9 cellular contexts compared by ENCODE assay signal in genomic region chr9:134358026-134358967, GRCh38. TPM values are rescaled to one million over a fixed set of nuclear protein-coding genes. Genes with fewer than 3 reads are reported as not detected.
A peak's percentile ranks its signal among the peaks of the same experiment; 100 is the strongest.
DNase-seq lines count a peak whose midpoint lies in the region; ATAC-seq lines count a peak whose summit lies in the region.
"Had no signal": no experiment of that assay in that cellular context is flagged by ENCODE, and none has a peak within 500 bp of the region (broad histone marks: within the 10 kb centered on the region; RNA-seq: fewer than 3 reads in every experiment).

No MANE protein-coding gene starts in this region.

- H3K4me3 ChIP-seq in SK-N-MC (no peak overlapping the region), subcutaneous abdominal adipose tissue (ENCODE audit: low read depth in 1 of 5, low read length in 5 of 5) (no peak overlapping the region)
- H3K4me3 ChIP-seq: left lung had no signal

- H3K4me1 ChIP-seq in subcutaneous abdominal adipose tissue (ENCODE audit: control insufficient read depth in 5 of 5, insufficient read depth in 5 of 5, low read length in 5 of 5), result peaks cover 0 to 99% (median 91%) of the 10 kb centered on the region in 5 donors

- no peaks in the 10 kb centered on the region for H3K9me3 ChIP-seq in SK-N-MC (ENCODE audit: low read depth, low read length)
- no peaks in the 10 kb centered on the region for H3K9me3 ChIP-seq in subcutaneous abdominal adipose tissue (ENCODE audit: control insufficient read depth in 5 of 5, low read length in 5 of 5)
- H3K9me3 ChIP-seq: left lung had no signal

- no peaks in the 10 kb centered on the region for H3K36me3 ChIP-seq in SK-N-MC (ENCODE audit: insufficient read depth, low read length)
- H3K36me3 ChIP-seq in subcutaneous abdominal adipose tissue (ENCODE audit: control insufficient read depth in 5 of 5, insufficient read depth in 5 of 5, low read length in 5 of 5), result no peaks in the 10 kb centered on the region
- H3K36me3 ChIP-seq: left lung had no signal

- DNase-seq in H4 (ENCODE audit: low spot score), result peak; percentile 56
- DNase-seq in SK-N-MC (ENCODE audit: low read depth, low spot score), result no peak
- DNase-seq in left cardiac atrium, result peak; percentile 61
- DNase-seq in NCI-H2227 (lab: John Stamatoyannopoulos, UW; ENCODE audit: unreplicated experiment), result no peak
- no peak for DNase-seq in SIG-M5 (lab: John Stamatoyannopoulos, UW)
- DNase-seq in iPS-NIHi11 (ENCODE audit: low spot score), result no peak
- DNase-seq: activated naive CD8-positive, alpha-beta T cell treated with anti-CD3 and anti-CD28 coated beads, Interleukin-2, amount 10 ng/mL, durations not matched to agents 7 days and 5 days; left lung had no signal

- peak overlapping the region; percentile 62; the same call in 1 of the 2 replicates for H3K27ac ChIP-seq in SK-N-MC
- peak overlapping the region; percentile 60 for H3K27ac ChIP-seq in subcutaneous abdominal adipose tissue (ENCODE audit: low read depth, low read length)

- H3K9ac ChIP-seq in SK-N-MC (ENCODE audit: insufficient read length) (no peak overlapping the region), subcutaneous abdominal adipose tissue (ENCODE audit: low read length in 5 of 5) (peak overlapping the region in 2 of 5 donors; percentile 6 to 69)

- intact Hi-C loops in left cardiac atrium (cut with DNase I), result no loop called here

- no peaks in the 10 kb centered on the region for H3K27me3 ChIP-seq in subcutaneous abdominal adipose tissue (ENCODE audit: control insufficient read depth in 5 of 5, insufficient read depth in 4 of 5, low read length in 5 of 5)
- H3K27me3 ChIP-seq: left lung had no signal

- peak; percentile 13 to 34 for ATAC-seq in left cardiac atrium
- ATAC-seq: left lung had no signal

RNA-seq across cellular contexts. Expression of gene RXRA, which starts 32.0 kb away (rescaled TPM):
- 11.2 and 12.8 TPM in 2 replicates for total RNA-seq in H4 (2014; rRNA removed; shearing (Covaris generic))
- 10 to 100 TPM; 41.6 to 67.7 TPM for total RNA-seq in left cardiac atrium

Comparison
In these comparisons a context has a peak if more than half of its experiments do, and no peak if none do; other contexts are left out.
1. DNase-seq: peak in H4 (single experiment) and left cardiac atrium (single experiment); none in SK-N-MC (single experiment), NCI-H2227 (single experiment), SIG-M5 (single experiment) and iPS-NIHi11 (single experiment).